In the genomic region with DNA sequence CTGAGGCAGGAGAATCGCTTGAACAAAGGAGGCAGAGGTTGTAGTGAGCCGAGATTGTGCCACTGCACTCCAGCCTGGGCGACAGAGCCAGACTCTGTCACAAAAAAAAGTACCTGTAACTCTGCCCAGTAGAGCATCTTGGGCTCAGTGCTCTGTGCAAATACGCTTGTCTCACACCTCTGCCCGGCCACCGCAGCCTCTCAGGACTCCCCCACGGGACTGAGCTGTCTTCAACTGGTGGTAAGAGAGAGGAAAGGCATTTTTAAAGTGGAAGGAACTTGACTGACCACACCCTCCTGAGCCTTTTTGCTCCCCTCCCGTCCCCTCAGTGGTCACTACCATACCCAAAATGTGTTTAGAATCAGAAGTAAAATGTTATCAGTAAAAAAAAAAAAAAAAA, we compare ENCODE assay signal across 9 cellular contexts.
DNase-seq lines count a peak whose midpoint lies in the region; ATAC-seq and TF ChIP-seq lines count a peak whose summit lies in the region.
"Had no signal": no experiment of that assay in that cellular context is flagged by ENCODE, and none has a peak within 500 bp of the region (broad histone marks: within the 10 kb centered on the region; RNA-seq: fewer than 3 reads in every experiment).

No MANE protein-coding gene starts in this region.

- peak; percentile 87 for ATAC-seq in GM18858 (IDR thresholded peaks at IDR 0.05; ENCODE audit: unreplicated experiment)
- peak; percentile 88 for ATAC-seq in GM21576 (IDR thresholded peaks at IDR 0.05; ENCODE audit: unreplicated experiment)
- peak; percentile 89 for ATAC-seq in HG03354 (IDR thresholded peaks at IDR 0.05; ENCODE audit: poor library complexity, severe bottlenecking, unreplicated experiment)
- ATAC-seq in left lung = peak; percentile 59

- H3K9me3 ChIP-seq in left lung = no peaks in the 10 kb centered on the region

- DNase-seq in left lung (peak; percentile 36 to 58), posterior cingulate gyrus (no peak), SIG-M5 (lab: John Stamatoyannopoulos, UW) (no peak), cerebellum (ENCODE audit: low spot score) (no peak)
- DNase-seq in activated naive CD4-positive, alpha-beta T cell treated with Interleukin-2 at 50 U/mL for 16 hours = no peak
- DNase-seq: PC-9 had no signal

- no peak for TF ChIP-seq CTCF in left lung (IDR thresholded peaks at IDR 0.05)

- peaks cover 0 to 25% of the 10 kb centered on the region in 2 donors for H3K4me1 ChIP-seq in left lung

- H3K27ac ChIP-seq in left lung = no peak overlapping the region
- H3K27ac ChIP-seq: PC-9 had no signal

- intact Hi-C loops in left lung (cut with DNase I) = no loop called here
- intact Hi-C loops in posterior cingulate gyrus (cut with DNase I) = no loop called here

- no peak overlapping the region for H3K4me3 ChIP-seq in left lung
- H3K4me3 ChIP-seq: PC-9 had no signal

- no peaks in the 10 kb centered on the region for H3K27me3 ChIP-seq in left lung

- H3K36me3 ChIP-seq in left lung = no peaks in the 10 kb centered on the region

Comparison
In these comparisons a context has a peak if more than half of its experiments do, and no peak if none do; other contexts are left out.
1. DNase-seq: peak in left lung (2 of 2); none in activated naive CD4-positive, alpha-beta T cell treated with Interleukin-2 at 50 U/mL for 16 hours (single experiment), posterior cingulate gyrus (0 of 10), SIG-M5 (single experiment) and cerebellum (single experiment).
2. Peak in every context shown above with its lines, with median percentiles within 50 percentile points of each other: ATAC-seq.